In genomic region chr14:69044296-69044695, GRCh38 we compare ENCODE assay signal across 14 cellular contexts.
DNase-seq lines count a peak whose midpoint lies in the region; ATAC-seq and TF ChIP-seq lines count a peak whose summit lies in the region.
"Had no signal": no experiment of that assay in that cellular context is flagged by ENCODE, and none has a peak within 500 bp of the region (broad histone marks: within the 10 kb centered on the region; RNA-seq: fewer than 3 reads in every experiment).

No MANE protein-coding gene starts in this region.

- no peak for ATAC-seq in IMR-90 (ENCODE audit: low read depth)
- no peak for ATAC-seq in lower lobe of right lung
- no peak for ATAC-seq in left colon
- no peak for ATAC-seq in HG03135 (IDR thresholded peaks at IDR 0.05; ENCODE audit: unreplicated experiment)
- ATAC-seq: activated T-cell treated with anti-CD3 and anti-CD28 coated beads, Interleukin-2, amount 50 U/mL, for 72 hours; GM12878 had no signal

- H2AFZ ChIP-seq in IMR-90 (replicated peaks; ENCODE audit: low read length, poor library complexity), result no peak overlapping the region
- H2AFZ ChIP-seq: parathyroid adenoma had no signal

- H2BK120ac ChIP-seq in IMR-90 (ENCODE audit: low read depth, low read length), result peak overlapping the region; percentile 59

- no peak overlapping the region for H3K4me2 ChIP-seq in IMR-90 (ENCODE audit: low read depth, low read length)

- H3K27ac ChIP-seq in IMR-90 (ENCODE audit: insufficient read depth, low read length) (0 out of 2 replicates have a peak overlapping the region, but pooled peaks have one; percentile 25), coronary artery (peak overlapping the region; percentile 87 to 96), lower lobe of right lung (peak overlapping the region; percentile 72), stomach (peak overlapping the region in 4 of 5 donors; percentile 64 to 84 (median 81))
- H3K27ac ChIP-seq: parathyroid adenoma had no signal

- H3K9me3 ChIP-seq in IMR-90 (ENCODE audit: control insufficient read depth, insufficient read depth, low read length) (no peaks in the 10 kb centered on the region), lower lobe of right lung (no peaks in the 10 kb centered on the region), stomach (no peaks in the 10 kb centered on the region)

- peaks cover 44% of the 10 kb centered on the region for H3K9me1 ChIP-seq in IMR-90 (ENCODE audit: insufficient read depth, low read length)

- dilution Hi-C loops in IMR-90 (cut with HindIII; ENCODE audit: low sequenced_read_pairs, unreplicated experiment), result no loop called here

- WGBS in IMR-90 (ENCODE audit: extremely low coverage in 2 of 2, insufficient read length in 1 of 2), 2 experiments, result no CpG with 5 or more reads among the region's 2 CpGs
- WGBS in stomach, 5 donors, result 46 to 76% (median 69%) methylated on average over 2 of the region's 2 CpGs

- no peak overlapping the region for H2BK5ac ChIP-seq in IMR-90 (ENCODE audit: low read depth, low read length, poor library complexity, severe bottlenecking)

- no peak overlapping the region for H3K4me3 ChIP-seq in IMR-90 (ENCODE audit: insufficient read depth, low read depth, low read length)
- H3K4me3 ChIP-seq in coronary artery, result no peak overlapping the region
- H3K4me3 ChIP-seq in lower lobe of right lung, result no peak overlapping the region
- H3K4me3 ChIP-seq in stomach, result no peak overlapping the region
- H3K4me3 ChIP-seq: GM12878 had no signal

- no TSS peak for BruUV-seq in IMR-90 (replicated peaks; lab: Mats Ljungman, UMichigan)

- H4K20me1 ChIP-seq in IMR-90 (ENCODE audit: insufficient read depth, low read length), result peaks cover 10% of the 10 kb centered on the region; the same call in 1 of the 2 replicates

- H3K14ac ChIP-seq in IMR-90 (replicated peaks; ENCODE audit: low read depth, low read length), result peak overlapping the region; percentile 80; the same call in 1 of the 2 replicates

- peak overlapping the region; percentile 83 for H3K18ac ChIP-seq in IMR-90 (ENCODE audit: low read depth, low read length)

- H3K36me3 ChIP-seq in IMR-90 (ENCODE audit: control insufficient read depth, insufficient read depth, low read length) (no peaks in the 10 kb centered on the region), lower lobe of right lung (no peaks in the 10 kb centered on the region), stomach (no peaks in the 10 kb centered on the region)

- H3K27me3 ChIP-seq in IMR-90 (ENCODE audit: control insufficient read depth, insufficient read depth, low read length) (no peaks in the 10 kb centered on the region), lower lobe of right lung (ENCODE audit: low read depth) (no peaks in the 10 kb centered on the region), stomach (no peaks in the 10 kb centered on the region)

- TF ChIP-seq POLR2A in IMR-90 (IDR thresholded peaks at IDR 0.05; ENCODE audit: low read depth, low read length), result no peak
- TF ChIP-seq POLR2A in stomach (IDR thresholded peaks at IDR 0.05), result no peak

- H2AK9ac ChIP-seq in IMR-90 (replicated peaks; ENCODE audit: low read depth, low read length, poor library complexity), result peak overlapping the region; percentile 3

- H3K4me1 ChIP-seq in IMR-90 (ENCODE audit: control insufficient read depth, insufficient read depth, low read length) (peaks cover 39% of the 10 kb centered on the region), lower lobe of right lung (peaks cover 66% of the 10 kb centered on the region), stomach (peaks cover 47 to 75% (median 58%) of the 10 kb centered on the region in 4 donors)

- no peak for TF ChIP-seq RAD21 in IMR-90 (IDR thresholded peaks at IDR 0.05; ENCODE audit: low read length)

- CTCF ChIA-PET in IMR-90 (lab: Yijun Ruan, JAX), result no interaction called here

- peak overlapping the region; percentile 83; the same call in 1 of the 2 replicates for H4K91ac ChIP-seq in IMR-90 (ENCODE audit: insufficient read depth, low read depth, low read length)

- in situ Hi-C loops in IMR-90 (cut with MboI; ENCODE audit: low sequenced_read_pairs), result no loop called here

- peak overlapping the region; percentile 91; the same call in 2 of the 3 replicates for H2BK15ac ChIP-seq in IMR-90 (ENCODE audit: low read depth, low read length)

- peak overlapping the region; percentile 96 for H2AK5ac ChIP-seq in IMR-90 (ENCODE audit: low read depth, low read length)

- no peak for DNase-seq in IMR-90
- no peak for DNase-seq in coronary artery (ENCODE audit: low spot score)
- no peak for DNase-seq in lower lobe of right lung
- DNase-seq in stomach, result no peak
- no peak for DNase-seq in left colon
- DNase-seq in SKM-1 (lab: John Stamatoyannopoulos, UW; ENCODE audit: unreplicated experiment), result no peak
- DNase-seq in putamen (ENCODE audit: low spot score), result no peak
- DNase-seq: activated CD4-positive, alpha-beta T cell treated with anti-CD3 and anti-CD28 coated beads, Interleukin-2, amount 50 U/mL, for 48 hours; activated T-cell treated with anti-CD3 and anti-CD28 coated beads, Interleukin-2, amount 50 U/mL, for 72 hours; KG1; NCI-H1417 treated with DMSO at 0.1 percent for 48 hours had no signal

- H3K79me1 ChIP-seq in IMR-90 (ENCODE audit: low read depth in 1 of 2, low read length in 2 of 2), result peaks cover 6 to 45% of the 10 kb centered on the region in 2 experiments; a peak in 3 of 4 replicates

- TF ChIP-seq CTCF in IMR-90 (conservative IDR thresholded peaks at IDR 0.05; ENCODE audit: low read depth, low read length) (no peak), coronary artery (IDR thresholded peaks at IDR 0.05) (no peak), lower lobe of right lung (IDR thresholded peaks at IDR 0.05) (no peak), stomach (IDR thresholded peaks at IDR 0.05) (no peak)

- H3K4ac ChIP-seq in IMR-90 (ENCODE audit: low read depth, low read length), result peak overlapping the region; percentile 87

- H3K9ac ChIP-seq in IMR-90 (ENCODE audit: low read depth, low read length), result no peak overlapping the region
- H3K9ac ChIP-seq: parathyroid adenoma had no signal

- peak overlapping the region; percentile 44; the same call in 1 of the 2 replicates for H3K23ac ChIP-seq in IMR-90 (ENCODE audit: low read depth, low read length)

- 0 out of 2 replicates have a peak overlapping the region, but pooled peaks have one; percentile 78 for H4K5ac ChIP-seq in IMR-90 (ENCODE audit: low read depth, low read length)

- POLR2A ChIA-PET in IMR-90 (lab: Charles Lee; ENCODE audit: unreplicated experiment), result interaction anchor here (0.7 kb wide), 1 partner anchor 97 kb away, joined by 3 read pairs; no protein-coding TSS in a partner anchor

- peak overlapping the region in 1 of 2 experiments; percentile 69; a peak in 1 of 4 replicates for H4K8ac ChIP-seq in IMR-90 (ENCODE audit: low read depth in 2 of 2, low read length in 2 of 2)

- intact Hi-C loops in IMR-90 (cut with micrococcal nuclease), result loop anchor here (10.0 kb wide), 1 partner anchor 51 kb away; no protein-coding TSS in a partner anchor
- intact Hi-C loops in lower lobe of right lung (cut with DNase I), result no loop called here
- intact Hi-C loops in stomach (cut with DNase I; ENCODE audit: low total_unique reads), result no loop called here
- intact Hi-C loops in left colon (cut with DNase I, micrococcal nuclease), result no loop called here

- H2BK20ac ChIP-seq in IMR-90 (ENCODE audit: low read depth, low read length), result peak overlapping the region; percentile 84; the same call in 1 of the 2 replicates

- no peak overlapping the region for H3K56ac ChIP-seq in IMR-90 (ENCODE audit: extremely low read depth, insufficient read depth, low read length)

- TF ChIP-seq EP300 in stomach (IDR thresholded peaks at IDR 0.05), result no peak

TF ChIP-seq in IMR-90, 13 proteins besides CTCF, POLR2A, EP300 and RAD21:
- TF ChIP-seq RFX5 (IDR thresholded peaks at IDR 0.05; ENCODE audit: low read depth, low read length), result no peak
- no peak for TF ChIP-seq CEBPB (IDR thresholded peaks at IDR 0.05; ENCODE audit: low read depth, low read length)
- TF ChIP-seq USF2 (IDR thresholded peaks at IDR 0.05; ENCODE audit: low read depth, low read length), result no peak
- TF ChIP-seq ELK1 (IDR thresholded peaks at IDR 0.05; ENCODE audit: borderline replicate concordance, low read depth, low read length), result no peak
- TF ChIP-seq CHD1 (IDR thresholded peaks at IDR 0.05; ENCODE audit: low read depth, low read length), result no peak
- no peak for TF ChIP-seq MAZ (IDR thresholded peaks at IDR 0.05; ENCODE audit: borderline replicate concordance, low read depth, low read length)
- TF ChIP-seq MAFK (IDR thresholded peaks at IDR 0.05; ENCODE audit: low read depth, low read length), result no peak
- no peak for TF ChIP-seq NFE2L2 (IDR thresholded peaks at IDR 0.05; ENCODE audit: low read depth, low read length)

Comparison
In these comparisons a context has a peak if more than half of its experiments do, and no peak if none do; other contexts are left out.
1. H3K27ac ChIP-seq: peak in every context shown above with its lines; median percentile 92 in coronary artery; 81 in stomach; 72 in lower lobe of right lung; 25 in IMR-90.